ENCODE assay signal across 15 cellular contexts in genomic region chr15:63469984-63470383, GRCh38. TPM values are rescaled to one million over a fixed set of nuclear protein-coding genes. Genes with fewer than 3 reads are reported as not detected.
DNase-seq lines count a peak whose midpoint lies in the region; ATAC-seq, FAIRE-seq and TF ChIP-seq lines count a peak whose summit lies in the region.
"Had no signal": no experiment of that assay in that cellular context is flagged by ENCODE, and none has a peak within 500 bp of the region (broad histone marks: within the 10 kb centered on the region; RNA-seq: fewer than 3 reads in every experiment).

No MANE protein-coding gene starts in this region.

- TF ChIP-seq EP300 in K562 (IDR thresholded peaks at IDR 0.05; ENCODE audit: low read length): no peak

- no peak for FAIRE-seq in K562 (lab: Jason Lieb, UNC)
- FAIRE-seq: GM12878, GM18507 had no signal

- intact Hi-C loops in CD4-positive, alpha-beta T cell (cut with DNase I, micrococcal nuclease): loop anchor here (5.0 kb wide), 5 partner anchors 82 to 597 kb away; partner anchors contain the start of gene FBXL22 (in 1 of the 2)
- intact Hi-C loops in K562 (cut with micrococcal nuclease): loop anchor here (5.0 kb wide), 1 partner anchor 682 kb away; the partner anchor contains the start of gene SNX22

- WGBS in K562 (ENCODE audit: insufficient coverage, low coverage, missing lambda C conversion rate): 0% methylated on average over 2 of the region's 2 CpGs

- no peaks in the 10 kb centered on the region for H3K9me3 Mint-ChIP-seq in activated T-cell treated with anti-CD3 and anti-CD28 coated beads, Interleukin-2, amount 50 U/mL, for 72 hours
- H3K9me3 Mint-ChIP-seq in CD4-positive, alpha-beta T cell: no peaks in the 10 kb centered on the region
- no peaks in the 10 kb centered on the region for H3K9me3 Mint-ChIP-seq in stimulated activated effector memory CD8-positive, alpha-beta T cell treated with anti-CD3 and anti-CD28 coated beads, Interleukin-12 subunit alpha, Interleukin-12 subunit beta, amount 100 ng/mL, for 72 hours
- H3K9me3 Mint-ChIP-seq in chondrocyte (ENCODE audit: low read depth): no peaks in the 10 kb centered on the region
- H3K9me3 Mint-ChIP-seq: HFFc6 had no signal

- no peaks in the 10 kb centered on the region for H3K79me2 ChIP-seq in K562 (ENCODE audit: control insufficient read depth, insufficient read depth, low read length)

- POLR2A ChIA-PET in CD4-positive, alpha-beta T cell (lab: Charles Lee): interaction anchor here (4.3 kb wide), 1 partner anchor 36 kb away, joined by 79 read pairs; the partner anchor contains the start of gene USP3
- POLR2A ChIA-PET in K562 (lab: Yijun Ruan, JAX): interaction anchor here (0.6 kb wide), 1 partner anchor 10 kb away, joined by 3 read pairs; no protein-coding TSS in a partner anchor

- H3K9ac ChIP-seq in K562 (ENCODE audit: insufficient read depth in 1 of 2, low read depth in 2 of 2, low read length in 2 of 2): no peak overlapping the region

- peaks cover 57% of the 10 kb centered on the region for H3K4me1 Mint-ChIP-seq in activated T-cell treated with anti-CD3 and anti-CD28 coated beads, Interleukin-2, amount 50 U/mL, for 72 hours (ENCODE audit: low read depth)
- H3K4me1 Mint-ChIP-seq in CD4-positive, alpha-beta T cell (ENCODE audit: low read depth): peaks cover 65% of the 10 kb centered on the region
- peaks cover 40% of the 10 kb centered on the region for H3K4me1 Mint-ChIP-seq in stimulated activated effector memory CD8-positive, alpha-beta T cell treated with anti-CD3 and anti-CD28 coated beads, Interleukin-12 subunit alpha, Interleukin-12 subunit beta, amount 100 ng/mL, for 72 hours
- H3K4me1 Mint-ChIP-seq in chondrocyte (ENCODE audit: low read depth): peaks cover 23% of the 10 kb centered on the region

- no peak overlapping the region for H2AFZ ChIP-seq in K562 (ENCODE audit: low read depth, low read length)

- H3K9me3 ChIP-seq in CD4-positive, alpha-beta T cell (ENCODE audit: control insufficient read depth, low read length): no peaks in the 10 kb centered on the region
- no peaks in the 10 kb centered on the region for H3K9me3 ChIP-seq in K562 (replicated peaks; ENCODE audit: control insufficient read depth, insufficient read depth, low read depth, low read length)

- TF ChIP-seq POLR2A in K562 (conservative IDR thresholded peaks at IDR 0.05): no peak

- H4K20me1 ChIP-seq in K562 (replicated peaks; ENCODE audit: control insufficient read depth, insufficient read depth, low read length): no peaks in the 10 kb centered on the region

- TF ChIP-seq CTCF in CD4-positive, alpha-beta T cell (IDR thresholded peaks at IDR 0.05): no peak
- TF ChIP-seq CTCF in K562 (IDR thresholded peaks at IDR 0.05 in 2 of 3, conservative IDR thresholded peaks at IDR 0.05 in 1 of 3; ENCODE audit: insufficient read depth in 2 of 3, low read depth in 1 of 3, low read length in 3 of 3) (no peak), chondrocyte (IDR thresholded peaks at IDR 0.05) (no peak)

- CTCF ChIA-PET in CD4-positive, alpha-beta T cell (lab: Charles Lee): interaction anchor here (1.0 kb wide), 1 partner anchor 35 kb away, joined by 3 read pairs; the partner anchor contains the start of gene USP3
- CTCF ChIA-PET in K562 (lab: Yijun Ruan, JAX; ENCODE audit: low intra/inter-chr PET ratio): interaction anchor here (0.5 kb wide), 1 partner anchor 130 kb away, joined by 3 read pairs; no protein-coding TSS in a partner anchor

- no peaks in the 10 kb centered on the region for H3K27me3 Mint-ChIP-seq in activated T-cell treated with anti-CD3 and anti-CD28 coated beads, Interleukin-2, amount 50 U/mL, for 72 hours (ENCODE audit: low read depth)
- H3K27me3 Mint-ChIP-seq in CD4-positive, alpha-beta T cell: no peaks in the 10 kb centered on the region
- peaks cover 20% of the 10 kb centered on the region for H3K27me3 Mint-ChIP-seq in chondrocyte (ENCODE audit: low read depth)

- H3K27ac ChIP-seq in CD4-positive, alpha-beta T cell (ENCODE audit: low read depth, low read length): no peak overlapping the region
- H3K27ac ChIP-seq in K562 (ENCODE audit: extremely low read depth, low read depth, low read length): no peak overlapping the region
- H3K27ac ChIP-seq: 22Rv1 had no signal

- DNase-seq in activated T-cell treated with anti-CD3 and anti-CD28 coated beads, Interleukin-2, amount 50 U/mL, for 72 hours: no peak
- DNase-seq in activated T-cell treated with anti-CD3 and anti-CD28 coated beads, Interleukin-2, amount 50 U/mL, for 1 hour: no peak
- DNase-seq in CD4-positive, alpha-beta T cell: no peak
- DNase-seq in K562 (ENCODE audit: extremely low read depth in 1 of 4, low spot score in 3 of 4) (no peak), medulla oblongata (ENCODE audit: extremely low spot score) (no peak), NK-92 (lab: John Stamatoyannopoulos, UW; ENCODE audit: unreplicated experiment) (no peak), chondrocyte (ENCODE audit: low spot score) (no peak)
- DNase-seq in stimulated activated effector memory CD8-positive, alpha-beta T cell treated with anti-CD3 and anti-CD28 coated beads, Interleukin-12 subunit alpha, Interleukin-12 subunit beta, amount 100 ng/mL, for 72 hours (ENCODE audit: low spot score in 2 of 2): no peak
- DNase-seq: Calu3, DMS79, HCEC 1CT, HFFc6 had no signal

- H3K36me3 ChIP-seq in K562 (ENCODE audit: control insufficient read depth, insufficient read depth, low read length): no peaks in the 10 kb centered on the region

- no peaks in the 10 kb centered on the region for H3K27me3 ChIP-seq in CD4-positive, alpha-beta T cell (ENCODE audit: control insufficient read depth, insufficient read depth, low read length)
- no peaks in the 10 kb centered on the region for H3K27me3 ChIP-seq in K562 (ENCODE audit: control insufficient read depth in 2 of 2, insufficient read depth in 2 of 2, low read length in 2 of 2)

- no peak overlapping the region for H3K4me3 ChIP-seq in K562
- H3K4me3 ChIP-seq: GM12878 had no signal

- peaks cover 0 to 8% of the 10 kb centered on the region in 2 experiments; a peak in 2 of 5 replicates for H3K4me1 ChIP-seq in K562 (replicated peaks in 1 of 2; ENCODE audit: control insufficient read depth in 2 of 2, insufficient read depth in 2 of 2, low read length in 2 of 2)

- TF ChIP-seq RAD21 in K562 (CRISPR knock-in tag; conservative IDR thresholded peaks at IDR 0.05 in 1 of 2, IDR thresholded peaks at IDR 0.05 in 1 of 2): no peak

- in situ Hi-C loops in K562 (cut with MboI): loop anchor here (25.0 kb wide), 1 partner anchor 592 kb away; no protein-coding TSS in a partner anchor

- no peak overlapping the region for H3K4me2 ChIP-seq in K562 (ENCODE audit: insufficient read depth, low read length)

- H3K9me1 ChIP-seq in K562 (ENCODE audit: control insufficient read depth, insufficient read depth, low read length): no peaks in the 10 kb centered on the region

- BruUV-seq in K562 (replicated peaks; lab: Mats Ljungman, UMichigan): no TSS peak

- ATAC-seq in activated T-cell treated with anti-CD3 and anti-CD28 coated beads, Interleukin-2, amount 50 U/mL, for 72 hours (replicated peaks in 1 of 2): no peak
- no peak for ATAC-seq in CD4-positive, alpha-beta T cell (ENCODE audit: poor library complexity)
- ATAC-seq in K562: no peak
- ATAC-seq in stimulated activated effector memory CD8-positive, alpha-beta T cell treated with anti-CD3 and anti-CD28 coated beads, Interleukin-12 subunit alpha, Interleukin-12 subunit beta, amount 100 ng/mL, for 72 hours: no peak
- ATAC-seq: GM12878 had no signal

- peak overlapping the region; percentile 56 for H3K27ac Mint-ChIP-seq in activated T-cell treated with anti-CD3 and anti-CD28 coated beads, Interleukin-2, amount 50 U/mL, for 72 hours
- peak overlapping the region; percentile 52 for H3K27ac Mint-ChIP-seq in CD4-positive, alpha-beta T cell
- H3K27ac Mint-ChIP-seq in stimulated activated effector memory CD8-positive, alpha-beta T cell treated with anti-CD3 and anti-CD28 coated beads, Interleukin-12 subunit alpha, Interleukin-12 subunit beta, amount 100 ng/mL, for 72 hours: peak overlapping the region; percentile 41
- H3K27ac Mint-ChIP-seq in chondrocyte (ENCODE audit: unreplicated experiment): no peak overlapping the region
- H3K27ac Mint-ChIP-seq: HFFc6 had no signal

- H3K36me3 Mint-ChIP-seq in activated T-cell treated with anti-CD3 and anti-CD28 coated beads, Interleukin-2, amount 50 U/mL, for 72 hours (ENCODE audit: insufficient read depth in 2 of 2): no peaks in the 10 kb centered on the region
- no peaks in the 10 kb centered on the region for H3K36me3 Mint-ChIP-seq in CD4-positive, alpha-beta T cell (ENCODE audit: low read depth)
- H3K36me3 Mint-ChIP-seq in stimulated activated effector memory CD8-positive, alpha-beta T cell treated with anti-CD3 and anti-CD28 coated beads, Interleukin-12 subunit alpha, Interleukin-12 subunit beta, amount 100 ng/mL, for 72 hours: no peaks in the 10 kb centered on the region
- H3K36me3 Mint-ChIP-seq in chondrocyte (ENCODE audit: low read depth): peaks cover 3% of the 10 kb centered on the region

- no peak overlapping the region for H3K4me3 Mint-ChIP-seq in activated T-cell treated with anti-CD3 and anti-CD28 coated beads, Interleukin-2, amount 50 U/mL, for 72 hours
- no peak overlapping the region for H3K4me3 Mint-ChIP-seq in CD4-positive, alpha-beta T cell
- no peak overlapping the region for H3K4me3 Mint-ChIP-seq in stimulated activated effector memory CD8-positive, alpha-beta T cell treated with anti-CD3 and anti-CD28 coated beads, Interleukin-12 subunit alpha, Interleukin-12 subunit beta, amount 100 ng/mL, for 72 hours
- no peak overlapping the region for H3K4me3 Mint-ChIP-seq in chondrocyte (ENCODE audit: unreplicated experiment)
- H3K4me3 Mint-ChIP-seq: HFFc6 had no signal

RNA-seq across cellular contexts. Expression of gene USP3, which starts 34.4 kb away (rescaled TPM):
- 10 to 100 TPM; 66.5 to 78.0 TPM for total RNA-seq in activated T-cell treated with anti-CD3 and anti-CD28 coated beads, Interleukin-2, amount 50 U/mL, for 72 hours
- total RNA-seq in CD4-positive, alpha-beta T cell: 100 to 1,000 TPM; 280 to 282 TPM
- total RNA-seq in K562 (2011; cell fraction: chromatin; rRNA removed; ENCODE audit: low replicate concordance): 55.7 and 143 TPM in 2 replicates
- 31.0 and 37.8 TPM in 2 replicates for total RNA-seq in K562 (2011; cell fraction: nucleolus; rRNA removed)
- total RNA-seq in K562 (2011; cell fraction: nucleoplasm; rRNA removed): 72.7 and 100 TPM in 2 replicates
- total RNA-seq in K562 (2014; rRNA removed) (21.7 and 31.2 TPM in 2 replicates), K562 (2014; rRNA removed; fragmentation: Illumina TruSeq; extraction: Trizol) (49.7 and 50.3 TPM in 2 replicates), K562 (2015; rRNA removed; fragmentation: Illumina TruSeq; extraction: Trizol) (44.6 and 46.1 TPM in 2 replicates), K562 (2021) (48.8 and 54.3 TPM in 2 replicates), chondrocyte (27.6 to 30.6 TPM (median 28.7 TPM) in 3 replicates)
- polyA plus RNA-seq in K562 (2011; rRNA removed) (17.3 and 23.1 TPM in 2 replicates), K562 (2014; fragmentation: Illumina TruSeq; extraction: Trizol) (38.7 and 42.8 TPM in 2 replicates), K562 (2014; fragmentation: Nextera tagmentation; extraction: Ambion mirVana) (10 to 100 TPM; 24.3 to 34.8 TPM), K562 (2014; rRNA removed) (19.5 and 21.2 TPM in 2 replicates)
- polyA plus RNA-seq in K562 (2011; cell fraction: cytosol; rRNA removed): 12.0 and 15.1 TPM in 2 replicates
- polyA plus RNA-seq in K562 (2011; cell fraction: nucleus; rRNA removed): 47.4 and 78.4 TPM in 2 replicates
- 29.3 and 55.6 TPM in 2 replicates for polyA plus RNA-seq in K562 (2012)
- polyA minus RNA-seq in K562 (2011; rRNA and poly(A)+ RNA removed): 35.6 and 53.7 TPM in 2 replicates
- polyA minus RNA-seq in K562 (2011; cell fraction: cytosol; rRNA and poly(A)+ RNA removed): 23.0 and 36.5 TPM in 2 replicates
- 50.5 and 79.3 TPM in 2 replicates for polyA minus RNA-seq in K562 (2011; cell fraction: nucleus; rRNA and poly(A)+ RNA removed)
